ENCODE assay signal across 8 cellular contexts in genomic region chrX:119693032-119693995, GRCh38. TPM values are rescaled to one million over a fixed set of nuclear protein-coding genes. Genes with fewer than 3 reads are reported as not detected.
DNase-seq lines count a peak whose midpoint lies in the region; ATAC-seq, FAIRE-seq and TF ChIP-seq lines count a peak whose summit lies in the region.

SEPTIN6 (minus strand) TSS chrX:119693168; CDS start chrX:119693105, 63 bp downstream.

- DNase-seq in GF-D8 (lab: John Stamatoyannopoulos, UW) (peak; percentile 49), H4 (ENCODE audit: low spot score) (peak; percentile 64), SW480 (ENCODE audit: low spot score) (peak; percentile 81), left cardiac atrium (peak; percentile 77), psoas muscle (peak; percentile 68 to 81), urothelium cell line (ENCODE audit: low spot score) (peak; percentile 50)
- peak; percentile 85 for DNase-seq in activated naive CD8-positive, alpha-beta T cell treated with anti-CD3 and anti-CD28 coated beads, Interleukin-2, amount 10 ng/mL, durations not matched to agents 7 days and 5 days

- peaks cover 62% of the 10 kb centered on the region for H3K79me2 ChIP-seq in Loucy (ENCODE audit: insufficient read depth, low read length)

- H3K27ac ChIP-seq in psoas muscle = no peak within 1 kb of the TSS

- H3K9ac ChIP-seq in Loucy (ENCODE audit: low read depth, low read length, poor library complexity, severe bottlenecking) = peak within 1 kb of the TSS; percentile 84

- no peaks in the 10 kb centered on the region for H3K27me3 ChIP-seq in Loucy (ENCODE audit: insufficient read depth, low read length, poor library complexity, severe bottlenecking)
- H3K27me3 ChIP-seq in psoas muscle (ENCODE audit: insufficient read depth in 3 of 3, low read length in 2 of 3) = no peaks in the 10 kb centered on the region

- peak within 1 kb of the TSS; percentile 15 for H2AFZ ChIP-seq in Loucy (ENCODE audit: low read length)

- TF ChIP-seq CTCF in Loucy (conservative IDR thresholded peaks at IDR 0.05; ENCODE audit: low read length) (no peak), psoas muscle (IDR thresholded peaks at IDR 0.05) (no peak)

- ATAC-seq in activated naive CD8-positive, alpha-beta T cell treated with anti-CD3 and anti-CD28 coated beads, Interleukin-2, amount 10 ng/mL, durations not matched to agents 7 days and 5 days (ENCODE audit: low read depth) = peak; percentile 70
- ATAC-seq in left cardiac atrium = peak; percentile 78 to 90
- ATAC-seq in psoas muscle = peak; percentile 68 to 88 (median 72)

- H3K4me3 ChIP-seq in Loucy (ENCODE audit: low read length, poor library complexity, severe bottlenecking) (peak within 1 kb of the TSS; percentile 75), psoas muscle (peak within 1 kb of the TSS; percentile 77)

- H3K27me3 Mint-ChIP-seq in activated naive CD8-positive, alpha-beta T cell treated with anti-CD3 and anti-CD28 coated beads, Interleukin-2, amount 10 ng/mL, durations not matched to agents 7 days and 5 days = no peaks in the 10 kb centered on the region

- H3K27ac Mint-ChIP-seq in activated naive CD8-positive, alpha-beta T cell treated with anti-CD3 and anti-CD28 coated beads, Interleukin-2, amount 10 ng/mL, durations not matched to agents 7 days and 5 days = peak within 1 kb of the TSS; percentile 98

- H3K9me2 ChIP-seq in Loucy (replicated peaks; ENCODE audit: low read depth, low read length) = no peaks in the 10 kb centered on the region

- peaks cover 2% of the 10 kb centered on the region for H3K36me3 Mint-ChIP-seq in activated naive CD8-positive, alpha-beta T cell treated with anti-CD3 and anti-CD28 coated beads, Interleukin-2, amount 10 ng/mL, durations not matched to agents 7 days and 5 days

- POLR2A ChIA-PET in activated naive CD8-positive, alpha-beta T cell treated with anti-CD3 and anti-CD28 coated beads, Interleukin-2, amount 10 ng/mL, durations not matched to agents 7 days and 5 days (lab: Charles Lee) = interaction anchor here (0.6 to 6.3 kb wide), 16 partner anchors 10 to 119 kb away, joined by 3 to 191 read pairs (median 6); partner anchors contain the start of genes NKRF, RPL39, SOWAHD and UBE2A

- H4K20me1 ChIP-seq in Loucy (ENCODE audit: insufficient read depth, low read length, poor library complexity, severe bottlenecking) = peaks cover 33% of the 10 kb centered on the region

- no peaks in the 10 kb centered on the region for H3K9me3 Mint-ChIP-seq in activated naive CD8-positive, alpha-beta T cell treated with anti-CD3 and anti-CD28 coated beads, Interleukin-2, amount 10 ng/mL, durations not matched to agents 7 days and 5 days

- H3K4me1 ChIP-seq in Loucy (ENCODE audit: insufficient read depth, low read length, poor library complexity, severe bottlenecking) = peaks cover 9% of the 10 kb centered on the region
- H3K4me1 ChIP-seq in psoas muscle = no peaks in the 10 kb centered on the region

- H3K9me3 ChIP-seq in Loucy (ENCODE audit: insufficient read depth, low read depth, low read length) = no peaks in the 10 kb centered on the region
- no peaks in the 10 kb centered on the region for H3K9me3 ChIP-seq in psoas muscle

- FAIRE-seq in urothelium cell line (lab: Jason Lieb, UNC) = no peak

- 0 out of 2 replicates have a peak, but pooled peaks cover 3% of the 10 kb centered on the region for H3F3A ChIP-seq in Loucy (ENCODE audit: low read depth)

- H3K36me3 ChIP-seq in Loucy (ENCODE audit: insufficient read depth, low read length) (no peaks in the 10 kb centered on the region), psoas muscle (ENCODE audit: insufficient read depth in 1 of 2, low read depth in 1 of 2) (no peaks in the 10 kb centered on the region)

- intact Hi-C loops in left cardiac atrium (cut with DNase I) (no loop called here), psoas muscle (cut with DNase I) (no loop called here)

- H3K4me1 Mint-ChIP-seq in activated naive CD8-positive, alpha-beta T cell treated with anti-CD3 and anti-CD28 coated beads, Interleukin-2, amount 10 ng/mL, durations not matched to agents 7 days and 5 days = peaks cover 17% of the 10 kb centered on the region

- 6 to 37% (median 7%) methylated on average over 6 to 58 of the region's 59 CpGs for WGBS in psoas muscle, 3 donors

- H3K4me2 ChIP-seq in Loucy (ENCODE audit: low read depth, low read length, poor library complexity, severe bottlenecking) = peak within 1 kb of the TSS; percentile 100

- H3K4me3 Mint-ChIP-seq in activated naive CD8-positive, alpha-beta T cell treated with anti-CD3 and anti-CD28 coated beads, Interleukin-2, amount 10 ng/mL, durations not matched to agents 7 days and 5 days = peak within 1 kb of the TSS; percentile 98

RNA-seq across cellular contexts. Expression of gene SEPTIN6, which starts in this region (rescaled TPM):
- 21.3 and 28.0 TPM in 2 replicates for total RNA-seq in H4 (2014; rRNA removed; shearing (Covaris generic))
- total RNA-seq in activated naive CD8-positive, alpha-beta T cell treated with anti-CD3 and anti-CD28 coated beads, Interleukin-2, amount 10 ng/mL, durations not matched to agents 7 days and 5 days = 100 to 1,000 TPM; 257 to 274 TPM
- total RNA-seq in left cardiac atrium (10 to 100 TPM; 10.6 to 19.6 TPM), psoas muscle (1 to 10 TPM; 2.2 to 3.8 (median 3.0) TPM)
- polyA plus RNA-seq in psoas muscle = 1 to 10 TPM; 2.3 to 3.1 (median 2.8) TPM
